ENCODE assay signal across 1 cellular context in genomic region chr10:690227-691161, GRCh38.
A peak's percentile ranks its signal among the peaks of the same experiment; 100 is the strongest.
TF ChIP-seq lines count a peak whose summit lies in the region.

No MANE protein-coding gene starts in this region.

TF ChIP-seq in HepG2, 621 proteins besides CTCF, POLR2A, EP300 and RAD21 (continued from another document):
- TF ChIP-seq RXRA (CRISPR knock-in tag; IDR thresholded peaks at IDR 0.05) (0 out of 2 replicates have a peak, but pooled peaks have one; percentile 14), ZNF138 (CRISPR knock-in tag; IDR thresholded peaks at IDR 0.05; ENCODE audit: low read depth) (no peak), KDM2A (CRISPR knock-in tag; IDR thresholded peaks at IDR 0.05; ENCODE audit: borderline replicate concordance, low read depth) (0 out of 2 replicates have a peak, but pooled peaks have one; percentile 15), HNRNPLL (IDR thresholded peaks at IDR 0.05; ENCODE audit: low read depth, low read length, poor library complexity, severe bottlenecking) (peak; percentile 51), ZNF431 (CRISPR knock-in tag; IDR thresholded peaks at IDR 0.05; ENCODE audit: borderline replicate concordance, low read depth) (no peak), IRF9 (CRISPR knock-in tag; IDR thresholded peaks at IDR 0.05; ENCODE audit: borderline replicate concordance) (peak; percentile 32; the same call in 1 of the 2 replicates), ZIK1 (CRISPR knock-in tag; IDR thresholded peaks at IDR 0.05; ENCODE audit: borderline replicate concordance, low read depth) (no peak), NFKB2 (CRISPR knock-in tag; IDR thresholded peaks at IDR 0.05; ENCODE audit: borderline replicate concordance) (no peak), ZFP91 (CRISPR knock-in tag; IDR thresholded peaks at IDR 0.05; ENCODE audit: borderline replicate concordance) (no peak), ZNF326 (CRISPR knock-in tag; IDR thresholded peaks at IDR 0.05; ENCODE audit: borderline replicate concordance) (no peak), ZUFSP (CRISPR knock-in tag; IDR thresholded peaks at IDR 0.05; ENCODE audit: borderline replicate concordance) (no peak), ZBTB10 (CRISPR knock-in tag; IDR thresholded peaks at IDR 0.05; ENCODE audit: borderline replicate concordance) (no peak), SRSF4 (IDR thresholded peaks at IDR 0.05; ENCODE audit: low read depth, low read length, poor library complexity, severe bottlenecking) (no peak), LCORL (IDR thresholded peaks at IDR 0.05) (no peak), LCORL (CRISPR knock-in tag; IDR thresholded peaks at IDR 0.05) (no peak), CHD2 (IDR thresholded peaks at IDR 0.05; ENCODE audit: low read depth, low read length) (no peak), HNF1B (CRISPR knock-in tag; IDR thresholded peaks at IDR 0.05) (no peak), GZF1 (CRISPR knock-in tag; IDR thresholded peaks at IDR 0.05) (no peak), ZNF616 (CRISPR knock-in tag; IDR thresholded peaks at IDR 0.05; ENCODE audit: low read depth) (no peak), DDIT3 (CRISPR knock-in tag; IDR thresholded peaks at IDR 0.05) (no peak), MAX (IDR thresholded peaks at IDR 0.05) (0 out of 2 replicates have a peak, but pooled peaks have one; percentile 14), ZFP62 (CRISPR knock-in tag; IDR thresholded peaks at IDR 0.05) (no peak)
